Comparison of ENCODE assay signal across 10 cellular contexts in genomic region chr3:69761896-69762789, GRCh38. TPM values are rescaled to one million over a fixed set of nuclear protein-coding genes. Genes with fewer than 3 reads are reported as not detected.
DNase-seq lines count a peak whose midpoint lies in the region; ATAC-seq and TF ChIP-seq lines count a peak whose summit lies in the region.
"Had no signal": no experiment of that assay in that cellular context is flagged by ENCODE, and none has a peak within 500 bp of the region (broad histone marks: within the 10 kb centered on the region; RNA-seq: fewer than 3 reads in every experiment).

No MANE protein-coding gene starts in this region.

- H3K4me3 ChIP-seq in KMS-11 (IDR thresholded peaks at IDR 0.05; ENCODE audit: insufficient read depth, low read depth, low read length) = no peak overlapping the region
- no peak overlapping the region for H3K4me3 ChIP-seq in fibroblast of mammary gland (ENCODE audit: control insufficient read depth, low read depth, low read length)
- no peak overlapping the region for H3K4me3 ChIP-seq in heart right ventricle
- H3K4me3 ChIP-seq: BLaER1 treated with 17β-estradiol and CSF1 and Interleukin-3, amounts not matched to agents 10 nM and 100 nM had no signal

- no peaks in the 10 kb centered on the region for H3K9me3 Mint-ChIP-seq in stimulated activated naive CD8-positive, alpha-beta T cell treated with anti-CD3 and anti-CD28 coated beads, Interleukin-15, amount 100 ng/mL, for 72 hours

- H3K36me3 ChIP-seq in KMS-11 (ENCODE audit: insufficient read depth) (no peaks in the 10 kb centered on the region), heart right ventricle (no peaks in the 10 kb centered on the region)
- H3K36me3 ChIP-seq: BLaER1 treated with 17β-estradiol and CSF1 and Interleukin-3, amounts not matched to agents 10 nM and 100 nM had no signal

- no peaks in the 10 kb centered on the region for H3K9me3 ChIP-seq in heart right ventricle
- H3K9me3 ChIP-seq: BLaER1 treated with 17β-estradiol and CSF1 and Interleukin-3, amounts not matched to agents 10 nM and 100 nM had no signal

- POLR2A ChIA-PET in HEK293T (lab: Yijun Ruan, JAX) = interaction anchor here (1.1 kb wide), 1 partner anchor 23 kb away, joined by 3 read pairs; the partner anchor contains the start of gene MITF

- peak overlapping the region; percentile 9; the same call in 1 of the 2 replicates for H2AFZ ChIP-seq in KMS-11 (ENCODE audit: low read depth)

- peak overlapping the region; percentile 25; the same call in 1 of the 2 replicates for H3K9ac ChIP-seq in KMS-11

- WGBS in heart right ventricle, 2 donors = 84 to 86% methylated on average over 2 of the region's 2 CpGs

- H3K27ac ChIP-seq in KMS-11 (peak overlapping the region; percentile 84), heart right ventricle (no peak overlapping the region)

- DNase-seq in stimulated activated naive CD8-positive, alpha-beta T cell treated with anti-CD3 and anti-CD28 coated beads, Interleukin-15, amount 100 ng/mL, for 72 hours = no peak
- no peak for DNase-seq in stimulated activated naive CD8-positive, alpha-beta T cell treated with anti-CD3 and anti-CD28 coated beads, Interleukin-15, Interleukin-2, amounts not matched to agents 100 U/mL and 50 U/mL, for 24 hours
- DNase-seq in fibroblast of mammary gland (ENCODE audit: low read depth) (peak; percentile 89), HEK293T (ENCODE audit: extremely low spot score) (no peak), heart right ventricle (no peak)
- DNase-seq in activated T-cell treated with anti-CD3 and anti-CD28 coated beads, Interleukin-2, amount 50 U/mL, for 1 hour = no peak
- DNase-seq: stimulated activated CD4-positive, alpha-beta T cell treated with anti-CD3 and anti-CD28 coated beads, Interleukin-2, amount 100 ng/mL, for 24 hours had no signal

- peaks cover 65% of the 10 kb centered on the region for H3K4me1 ChIP-seq in KMS-11 (ENCODE audit: low read depth, poor library complexity, severe bottlenecking)
- H3K4me1 ChIP-seq in heart right ventricle = peaks cover 12 to 78% (median 56%) of the 10 kb centered on the region in 9 donors

- H3K27me3 Mint-ChIP-seq in stimulated activated naive CD8-positive, alpha-beta T cell treated with anti-CD3 and anti-CD28 coated beads, Interleukin-15, amount 100 ng/mL, for 72 hours = no peaks in the 10 kb centered on the region

- TF ChIP-seq CTCF in KMS-11 (conservative IDR thresholded peaks at IDR 0.05; ENCODE audit: low read depth, low read length) = no peak
- no peak for TF ChIP-seq CTCF in fibroblast of mammary gland (conservative IDR thresholded peaks at IDR 0.05; ENCODE audit: control insufficient read depth, insufficient read depth, low read depth, low read length)
- no peak for TF ChIP-seq CTCF in heart right ventricle (IDR thresholded peaks at IDR 0.05)

- CTCF ChIA-PET in HEK293T (lab: Yijun Ruan, JAX) = no interaction called here

- no peaks in the 10 kb centered on the region for H3K4me1 Mint-ChIP-seq in stimulated activated naive CD8-positive, alpha-beta T cell treated with anti-CD3 and anti-CD28 coated beads, Interleukin-15, amount 100 ng/mL, for 72 hours

- no peaks in the 10 kb centered on the region for H3K27me3 ChIP-seq in KMS-11 (ENCODE audit: insufficient read depth, low read depth)
- H3K27me3 ChIP-seq in heart right ventricle = no peaks in the 10 kb centered on the region
- H3K27me3 ChIP-seq: BLaER1 treated with 17β-estradiol and CSF1 and Interleukin-3, amounts not matched to agents 10 nM and 100 nM had no signal

- H3K79me2 ChIP-seq in KMS-11 (ENCODE audit: insufficient read depth, low read depth) = peaks cover 34% of the 10 kb centered on the region; the same call in 1 of the 2 replicates

- peak; percentile 66 for ATAC-seq in stimulated activated naive CD8-positive, alpha-beta T cell treated with anti-CD3 and anti-CD28 coated beads, Interleukin-15, amount 100 ng/mL, for 72 hours
- ATAC-seq in stimulated activated naive CD8-positive, alpha-beta T cell treated with anti-CD3 and anti-CD28 coated beads, Interleukin-15, Interleukin-2, amounts not matched to agents 100 U/mL and 50 U/mL, for 24 hours = no peak
- ATAC-seq in HG03159 (IDR thresholded peaks at IDR 0.05; ENCODE audit: unreplicated experiment) = no peak
- ATAC-seq in heart right ventricle = no peak

- H3K27ac Mint-ChIP-seq in stimulated activated naive CD8-positive, alpha-beta T cell treated with anti-CD3 and anti-CD28 coated beads, Interleukin-15, amount 100 ng/mL, for 72 hours = no peak overlapping the region

- H4K20me1 ChIP-seq in KMS-11 (ENCODE audit: insufficient read depth) = no peaks in the 10 kb centered on the region
- H4K20me1 ChIP-seq: BLaER1 treated with 17β-estradiol and CSF1 and Interleukin-3, amounts not matched to agents 10 nM and 100 nM had no signal

- no peak overlapping the region for H3K4me3 Mint-ChIP-seq in stimulated activated naive CD8-positive, alpha-beta T cell treated with anti-CD3 and anti-CD28 coated beads, Interleukin-15, amount 100 ng/mL, for 72 hours

- H3K4me2 ChIP-seq in KMS-11 = peak overlapping the region; percentile 79

- intact Hi-C loops in heart right ventricle (cut with DNase I) = no loop called here

TF ChIP-seq in HEK293T, 16 proteins besides CTCF, POLR2A, EP300 and RAD21:
- no peak for TF ChIP-seq ZNF384 (IDR thresholded peaks at IDR 0.05)

RNA-seq across cellular contexts. Expression of gene MITF, which starts 22.9 kb away (rescaled TPM):
- 100 to 1,000 TPM in 1 of 10 donors, 10 to 100 TPM in 9; 53.7 to 101 (median 87.0) TPM for total RNA-seq in heart right ventricle
- polyA plus RNA-seq in heart right ventricle = 10 to 100 TPM; 15.1 to 24.3 TPM
